In the genomic region with DNA sequence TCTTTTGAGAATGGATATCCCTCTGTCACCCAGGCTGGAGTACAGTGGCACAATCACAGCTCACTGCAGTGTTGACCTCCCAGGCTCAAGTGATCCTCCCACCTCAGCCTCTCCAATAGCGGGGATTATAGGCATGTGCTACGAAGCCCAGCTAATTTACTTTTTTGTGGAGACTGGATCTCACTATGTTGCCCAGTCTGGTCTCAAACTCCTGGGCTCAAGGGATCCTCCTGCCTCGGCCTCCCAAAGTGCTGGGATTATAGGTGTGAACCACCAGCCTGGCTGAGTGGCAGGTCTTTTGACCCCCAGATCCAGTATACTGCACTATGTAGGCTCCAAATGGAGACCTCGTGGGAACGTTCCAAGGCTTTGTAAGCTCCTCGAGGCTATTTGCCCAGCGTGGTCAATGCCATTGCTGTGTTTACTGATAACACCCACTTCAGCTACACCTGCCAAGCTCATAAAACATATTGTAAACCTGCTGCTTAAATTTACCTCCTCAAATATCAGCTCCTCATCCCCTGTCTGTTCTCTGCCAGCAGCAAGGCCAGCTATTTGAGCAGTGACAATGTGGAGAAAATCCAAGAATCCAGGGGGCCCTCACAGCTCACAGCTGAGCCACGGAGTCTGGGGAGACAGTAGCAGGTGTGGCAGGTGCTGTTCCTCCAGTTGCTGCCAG, we compare ENCODE assay signal across 1 cellular context.
TF ChIP-seq lines count a peak whose summit lies in the region.

No MANE protein-coding gene starts in this region.

TF ChIP-seq in GM23338, 12 proteins besides CTCF, POLR2A, EP300 and RAD21 (continued from another document):
- TF ChIP-seq, protein P1, sequence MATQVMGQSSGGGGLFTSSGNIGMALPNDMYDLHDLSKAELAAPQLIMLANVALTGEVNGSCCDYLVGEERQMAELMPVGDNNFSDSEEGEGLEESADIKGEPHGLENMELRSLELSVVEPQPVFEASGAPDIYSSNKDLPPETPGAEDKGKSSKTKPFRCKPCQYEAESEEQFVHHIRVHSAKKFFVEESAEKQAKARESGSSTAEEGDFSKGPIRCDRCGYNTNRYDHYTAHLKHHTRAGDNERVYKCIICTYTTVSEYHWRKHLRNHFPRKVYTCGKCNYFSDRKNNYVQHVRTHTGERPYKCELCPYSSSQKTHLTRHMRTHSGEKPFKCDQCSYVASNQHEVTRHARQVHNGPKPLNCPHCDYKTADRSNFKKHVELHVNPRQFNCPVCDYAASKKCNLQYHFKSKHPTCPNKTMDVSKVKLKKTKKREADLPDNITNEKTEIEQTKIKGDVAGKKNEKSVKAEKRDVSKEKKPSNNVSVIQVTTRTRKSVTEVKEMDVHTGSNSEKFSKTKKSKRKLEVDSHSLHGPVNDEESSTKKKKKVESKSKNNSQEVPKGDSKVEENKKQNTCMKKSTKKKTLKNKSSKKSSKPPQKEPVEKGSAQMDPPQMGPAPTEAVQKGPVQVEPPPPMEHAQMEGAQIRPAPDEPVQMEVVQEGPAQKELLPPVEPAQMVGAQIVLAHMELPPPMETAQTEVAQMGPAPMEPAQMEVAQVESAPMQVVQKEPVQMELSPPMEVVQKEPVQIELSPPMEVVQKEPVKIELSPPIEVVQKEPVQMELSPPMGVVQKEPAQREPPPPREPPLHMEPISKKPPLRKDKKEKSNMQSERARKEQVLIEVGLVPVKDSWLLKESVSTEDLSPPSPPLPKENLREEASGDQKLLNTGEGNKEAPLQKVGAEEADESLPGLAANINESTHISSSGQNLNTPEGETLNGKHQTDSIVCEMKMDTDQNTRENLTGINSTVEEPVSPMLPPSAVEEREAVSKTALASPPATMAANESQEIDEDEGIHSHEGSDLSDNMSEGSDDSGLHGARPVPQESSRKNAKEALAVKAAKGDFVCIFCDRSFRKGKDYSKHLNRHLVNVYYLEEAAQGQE (IDR thresholded peaks at IDR 0.05; ENCODE audit: unreplicated experiment) = no peak
- no peak for TF ChIP-seq ZNF331 (CRISPR knock-in tag; IDR thresholded peaks at IDR 0.05; ENCODE audit: low read depth)
- TF ChIP-seq, protein P2, sequence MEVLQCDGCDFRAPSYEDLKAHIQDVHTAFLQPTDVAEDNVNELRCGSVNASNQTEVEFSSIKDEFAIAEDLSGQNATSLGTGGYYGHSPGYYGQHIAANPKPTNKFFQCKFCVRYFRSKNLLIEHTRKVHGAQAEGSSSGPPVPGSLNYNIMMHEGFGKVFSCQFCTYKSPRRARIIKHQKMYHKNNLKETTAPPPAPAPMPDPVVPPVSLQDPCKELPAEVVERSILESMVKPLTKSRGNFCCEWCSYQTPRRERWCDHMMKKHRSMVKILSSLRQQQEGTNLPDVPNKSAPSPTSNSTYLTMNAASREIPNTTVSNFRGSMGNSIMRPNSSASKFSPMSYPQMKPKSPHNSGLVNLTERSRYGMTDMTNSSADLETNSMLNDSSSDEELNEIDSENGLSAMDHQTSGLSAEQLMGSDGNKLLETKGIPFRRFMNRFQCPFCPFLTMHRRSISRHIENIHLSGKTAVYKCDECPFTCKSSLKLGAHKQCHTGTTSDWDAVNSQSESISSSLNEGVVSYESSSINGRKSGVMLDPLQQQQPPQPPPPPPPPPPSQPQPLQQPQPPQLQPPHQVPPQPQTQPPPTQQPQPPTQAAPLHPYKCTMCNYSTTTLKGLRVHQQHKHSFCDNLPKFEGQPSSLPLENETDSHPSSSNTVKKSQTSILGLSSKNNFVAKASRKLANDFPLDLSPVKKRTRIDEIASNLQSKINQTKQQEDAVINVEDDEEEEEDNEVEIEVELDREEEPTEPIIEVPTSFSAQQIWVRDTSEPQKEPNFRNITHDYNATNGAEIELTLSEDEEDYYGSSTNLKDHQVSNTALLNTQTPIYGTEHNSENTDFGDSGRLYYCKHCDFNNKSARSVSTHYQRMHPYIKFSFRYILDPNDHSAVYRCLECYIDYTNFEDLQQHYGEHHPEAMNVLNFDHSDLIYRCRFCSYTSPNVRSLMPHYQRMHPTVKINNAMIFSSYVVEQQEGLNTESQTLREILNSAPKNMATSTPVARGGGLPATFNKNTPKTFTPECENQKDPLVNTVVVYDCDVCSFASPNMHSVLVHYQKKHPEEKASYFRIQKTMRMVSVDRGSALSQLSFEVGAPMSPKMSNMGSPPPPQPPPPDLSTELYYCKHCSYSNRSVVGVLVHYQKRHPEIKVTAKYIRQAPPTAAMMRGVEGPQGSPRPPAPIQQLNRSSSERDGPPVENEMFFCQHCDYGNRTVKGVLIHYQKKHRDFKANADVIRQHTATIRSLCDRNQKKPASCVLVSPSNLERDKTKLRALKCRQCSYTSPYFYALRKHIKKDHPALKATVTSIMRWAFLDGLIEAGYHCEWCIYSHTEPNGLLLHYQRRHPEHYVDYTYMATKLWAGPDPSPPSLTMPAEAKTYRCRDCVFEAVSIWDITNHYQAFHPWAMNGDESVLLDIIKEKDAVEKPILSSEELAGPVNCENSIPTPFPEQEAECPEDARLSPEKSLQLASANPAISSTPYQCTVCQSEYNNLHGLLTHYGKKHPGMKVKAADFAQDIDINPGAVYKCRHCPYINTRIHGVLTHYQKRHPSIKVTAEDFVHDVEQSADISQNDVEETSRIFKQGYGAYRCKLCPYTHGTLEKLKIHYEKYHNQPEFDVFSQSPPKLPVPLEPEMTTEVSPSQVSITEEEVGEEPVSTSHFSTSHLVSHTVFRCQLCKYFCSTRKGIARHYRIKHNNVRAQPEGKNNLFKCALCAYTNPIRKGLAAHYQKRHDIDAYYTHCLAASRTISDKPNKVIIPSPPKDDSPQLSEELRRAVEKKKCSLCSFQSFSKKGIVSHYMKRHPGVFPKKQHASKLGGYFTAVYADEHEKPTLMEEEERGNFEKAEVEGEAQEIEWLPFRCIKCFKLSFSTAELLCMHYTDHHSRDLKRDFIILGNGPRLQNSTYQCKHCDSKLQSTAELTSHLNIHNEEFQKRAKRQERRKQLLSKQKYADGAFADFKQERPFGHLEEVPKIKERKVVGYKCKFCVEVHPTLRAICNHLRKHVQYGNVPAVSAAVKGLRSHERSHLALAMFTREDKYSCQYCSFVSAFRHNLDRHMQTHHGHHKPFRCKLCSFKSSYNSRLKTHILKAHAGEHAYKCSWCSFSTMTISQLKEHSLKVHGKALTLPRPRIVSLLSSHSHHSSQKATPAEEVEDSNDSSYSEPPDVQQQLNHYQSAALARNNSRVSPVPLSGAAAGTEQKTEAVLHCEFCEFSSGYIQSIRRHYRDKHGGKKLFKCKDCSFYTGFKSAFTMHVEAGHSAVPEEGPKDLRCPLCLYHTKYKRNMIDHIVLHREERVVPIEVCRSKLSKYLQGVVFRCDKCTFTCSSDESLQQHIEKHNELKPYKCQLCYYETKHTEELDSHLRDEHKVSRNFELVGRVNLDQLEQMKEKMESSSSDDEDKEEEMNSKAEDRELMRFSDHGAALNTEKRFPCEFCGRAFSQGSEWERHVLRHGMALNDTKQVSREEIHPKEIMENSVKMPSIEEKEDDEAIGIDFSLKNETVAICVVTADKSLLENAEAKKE (CRISPR knock-in tag; IDR thresholded peaks at IDR 0.05) = no peak
TF ChIP-seq in GM23338: peak in this region for 0.
